Comparison of ENCODE assay signal across 8 cellular contexts in genomic region chr17:68972119-68972704, GRCh38. TPM values are rescaled to one million over a fixed set of nuclear protein-coding genes. Genes with fewer than 3 reads are reported as not detected.
DNase-seq lines count a peak whose midpoint lies in the region; ATAC-seq lines count a peak whose summit lies in the region.

No MANE protein-coding gene starts in this region.

- intact Hi-C loops in Right ventricle myocardium superior (cut with DNase I): loop anchor here (5.0 kb wide), 1 partner anchor 195 kb away; no protein-coding TSS in a partner anchor

- peak; percentile 61 for ATAC-seq in Right ventricle myocardium superior (ENCODE audit: poor library complexity)
- no peak for ATAC-seq in GM18867 (IDR thresholded peaks at IDR 0.05; ENCODE audit: unreplicated experiment)

- DNase-seq in SIG-M5 treated with dmso at 0.1 percent for 504 hours (lab: John Stamatoyannopoulos, UW; ENCODE audit: unreplicated experiment): peak; percentile 26
- no peak for DNase-seq in SIG-M5 (lab: John Stamatoyannopoulos, UW)
- peak; percentile 9 for DNase-seq in SW480 (ENCODE audit: low spot score)
- no peak for DNase-seq in Right ventricle myocardium superior
- DNase-seq in stromal cell of bone marrow (ENCODE audit: low read depth): peak; percentile 25
- no peak for DNase-seq in glomerular visceral epithelial cell (ENCODE audit: extremely low spot score)
- no peak for DNase-seq in ecto neural progenitor cell (ENCODE audit: low spot score)

RNA-seq across cellular contexts. Expression of gene ABCA8, which starts 17.0 kb away (rescaled TPM):
- total RNA-seq in Right ventricle myocardium superior: 52.9 TPM

Comparison
In these comparisons a context has a peak if more than half of its experiments do, and no peak if none do; other contexts are left out.
1. DNase-seq: peak in SIG-M5 treated with dmso at 0.1 percent for 504 hours (single experiment), SW480 (single experiment) and stromal cell of bone marrow (single experiment); none in SIG-M5 (single experiment), Right ventricle myocardium superior (single experiment), glomerular visceral epithelial cell (single experiment) and ecto neural progenitor cell (single experiment).